Comparison of ENCODE assay signal across 8 cellular contexts in the genomic region with DNA sequence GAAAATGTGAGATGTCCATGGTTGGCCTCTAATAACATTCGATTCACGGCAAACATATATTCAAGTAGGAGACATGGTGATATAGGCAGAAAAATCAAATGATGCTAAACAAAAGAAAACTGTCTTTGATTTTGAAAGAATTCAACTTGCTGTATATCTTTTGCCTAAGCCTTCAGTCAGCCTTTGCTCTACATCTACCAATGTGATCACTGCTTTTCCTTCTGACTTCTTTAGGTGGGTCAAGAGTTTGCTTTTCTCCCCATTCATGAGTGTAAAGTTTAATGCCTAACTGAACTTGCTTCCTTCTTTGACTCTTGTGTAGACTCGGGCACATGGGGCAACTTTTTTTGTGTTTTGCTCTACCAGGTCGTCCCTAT. TPM values are rescaled to one million over a fixed set of nuclear protein-coding genes. Genes with fewer than 3 reads are reported as not detected.
A peak's percentile ranks its signal among the peaks of the same experiment; 100 is the strongest.
DNase-seq lines count a peak whose midpoint lies in the region; ATAC-seq and TF ChIP-seq lines count a peak whose summit lies in the region.

No MANE protein-coding gene starts in this region.

- CTCF ChIA-PET in activated CD8-positive, alpha-beta memory T cell treated with anti-CD3 and anti-CD28 coated beads, Interleukin-2, amount 10 ng/mL, durations not matched to agents 7 days and 5 days (lab: Charles Lee): interaction anchor here (0.6 to 3.7 kb wide), 27 partner anchors 8 to 526 kb away, joined by 3 to 15 read pairs (median 5); a partner anchor contains a TSS

- peaks cover 14% of the 10 kb centered on the region for H3K4me1 Mint-ChIP-seq in activated CD8-positive, alpha-beta memory T cell treated with anti-CD3 and anti-CD28 coated beads, Interleukin-2, amount 10 ng/mL, durations not matched to agents 7 days and 5 days

- in situ Hi-C loops in transverse colon (cut with MboI; ENCODE audit: low pct_ligation_motif_present in 1 of 4, low pct_unique_long_range_greater_than_20kb in 1 of 4, low sequenced_read_pairs in 3 of 4): no loop called here

- H3K4me1 ChIP-seq in RWPE2 (ENCODE audit: insufficient read depth, poor library complexity, severe bottlenecking) (peaks cover 14% of the 10 kb centered on the region), iPS-20b (ENCODE audit: insufficient read depth, low read length) (peaks cover 6% of the 10 kb centered on the region; the same call in 1 of the 2 replicates), transverse colon (peaks cover 15 to 26% (median 18%) of the 10 kb centered on the region in 4 donors)

- H3K27ac Mint-ChIP-seq in activated CD8-positive, alpha-beta memory T cell treated with anti-CD3 and anti-CD28 coated beads, Interleukin-2, amount 10 ng/mL, durations not matched to agents 7 days and 5 days: no peak overlapping the region

- TF ChIP-seq CTCF in RWPE2 (IDR thresholded peaks at IDR 0.05; ENCODE audit: poor library complexity, severe bottlenecking): no peak
- no peak for TF ChIP-seq CTCF in transverse colon (IDR thresholded peaks at IDR 0.05)

- no peaks in the 10 kb centered on the region for H3K9me3 Mint-ChIP-seq in activated CD8-positive, alpha-beta memory T cell treated with anti-CD3 and anti-CD28 coated beads, Interleukin-2, amount 10 ng/mL, durations not matched to agents 7 days and 5 days (ENCODE audit: low read depth)

- H3K4me3 ChIP-seq in RWPE2 (ENCODE audit: severe bottlenecking) (peak overlapping the region; percentile 81), iPS-20b (ENCODE audit: low read length) (peak overlapping the region; percentile 88; the same call in 1 of the 2 replicates), transverse colon (peak overlapping the region in 3 of 4 donors; percentile 60 to 97 (median 96))

- 50 to 67% methylated on average over 3 to 4 of the region's 4 CpGs for WGBS in transverse colon (ENCODE audit: low coverage in 1 of 2), 2 donors

- peaks cover 23% of the 10 kb centered on the region for H3K36me3 Mint-ChIP-seq in activated CD8-positive, alpha-beta memory T cell treated with anti-CD3 and anti-CD28 coated beads, Interleukin-2, amount 10 ng/mL, durations not matched to agents 7 days and 5 days

- no peaks in the 10 kb centered on the region for H3K27me3 ChIP-seq in RWPE2 (ENCODE audit: insufficient read depth, poor library complexity, severe bottlenecking)
- no peaks in the 10 kb centered on the region for H3K27me3 ChIP-seq in iPS-20b (ENCODE audit: insufficient read depth, low read length)
- H3K27me3 ChIP-seq in transverse colon: no peaks in the 10 kb centered on the region

- intact Hi-C loops in transverse colon (cut with DNase I; ENCODE audit: low total_unique reads): no loop called here

- ATAC-seq in activated CD8-positive, alpha-beta memory T cell treated with anti-CD3 and anti-CD28 coated beads, Interleukin-2, amount 10 ng/mL, durations not matched to agents 7 days and 5 days: peak; percentile 14
- ATAC-seq in RWPE2 (ENCODE audit: low read depth): peak; percentile 33; the same call in 2 of the 3 replicates
- no peak for ATAC-seq in GM18907 (IDR thresholded peaks at IDR 0.05; ENCODE audit: unreplicated experiment)

- H3K27ac ChIP-seq in RWPE2 (ENCODE audit: poor library complexity, severe bottlenecking) (peak overlapping the region; percentile 32), iPS-20b (ENCODE audit: low read length) (no peak overlapping the region), transverse colon (peak overlapping the region; percentile 71 to 86 (median 81))

- no peak overlapping the region for H3K4me3 Mint-ChIP-seq in activated CD8-positive, alpha-beta memory T cell treated with anti-CD3 and anti-CD28 coated beads, Interleukin-2, amount 10 ng/mL, durations not matched to agents 7 days and 5 days

- no peak for TF ChIP-seq EP300 in transverse colon (IDR thresholded peaks at IDR 0.05; ENCODE audit: low read depth)

- H3K9ac ChIP-seq in iPS-20b (ENCODE audit: low read depth, low read length): no peak overlapping the region; the same call in 1 of the 2 replicates

- no peak for TF ChIP-seq POLR2A in transverse colon (IDR thresholded peaks at IDR 0.05)

- H3K9me3 ChIP-seq in RWPE2 (ENCODE audit: severe bottlenecking): no peaks in the 10 kb centered on the region
- no peaks in the 10 kb centered on the region for H3K9me3 ChIP-seq in iPS-20b (ENCODE audit: insufficient read depth, low read depth, low read length)
- H3K9me3 ChIP-seq in transverse colon: no peaks in the 10 kb centered on the region

- DNase-seq in activated CD8-positive, alpha-beta memory T cell treated with anti-CD3 and anti-CD28 coated beads, Interleukin-2, amount 10 ng/mL, durations not matched to agents 7 days and 5 days: no peak
- DNase-seq in activated CD8-positive, alpha-beta memory T cell treated with anti-CD3 and anti-CD28 coated beads, Interleukin-2, amount 50 U/mL, for 48 hours: no peak
- no peak for DNase-seq in RWPE2 (ENCODE audit: low spot score)
- DNase-seq in transverse colon: no peak
- no peak for DNase-seq in mucosa of gallbladder (ENCODE audit: low spot score)
- DNase-seq in AG08395 (ENCODE audit: low spot score): no peak

- H3K27me3 Mint-ChIP-seq in activated CD8-positive, alpha-beta memory T cell treated with anti-CD3 and anti-CD28 coated beads, Interleukin-2, amount 10 ng/mL, durations not matched to agents 7 days and 5 days: no peaks in the 10 kb centered on the region

- H3K36me3 ChIP-seq in RWPE2 (ENCODE audit: low read depth) (peaks cover 29% of the 10 kb centered on the region), iPS-20b (ENCODE audit: insufficient read depth, low read depth, low read length) (peaks cover 30% of the 10 kb centered on the region), transverse colon (peaks cover 0 to 15% (median 7%) of the 10 kb centered on the region in 4 donors)

RNA-seq across cellular contexts. Expression of a gene that starts 0.4 kb away (rescaled TPM):
- 10 to 100 TPM; 49.2 to 53.6 TPM for total RNA-seq in activated CD8-positive, alpha-beta memory T cell treated with anti-CD3 and anti-CD28 coated beads, Interleukin-2, amount 10 ng/mL, durations not matched to agents 7 days and 5 days
- total RNA-seq in transverse colon: 10 to 100 TPM; 12.8 to 47.2 (median 21.7) TPM
- total RNA-seq in mucosa of gallbladder: 46.4 TPM

RNA-seq across cellular contexts. Expression of a gene that starts 5.7 kb away (rescaled TPM):
- total RNA-seq in activated CD8-positive, alpha-beta memory T cell treated with anti-CD3 and anti-CD28 coated beads, Interleukin-2, amount 10 ng/mL, durations not matched to agents 7 days and 5 days: 100 to 1,000 TPM; 268 to 300 TPM
- 100 to 1,000 TPM in 3 of 4 donors, 10 to 100 TPM in 1; 70.3 to 265 (median 137) TPM for total RNA-seq in transverse colon
- total RNA-seq in mucosa of gallbladder: 140 TPM

RNA-seq across cellular contexts. Expression of a gene that starts 15.7 kb away (rescaled TPM):
- total RNA-seq in activated CD8-positive, alpha-beta memory T cell treated with anti-CD3 and anti-CD28 coated beads, Interleukin-2, amount 10 ng/mL, durations not matched to agents 7 days and 5 days: 100 to 1,000 TPM in 1 of 2 experiments, 10 to 100 TPM in 1; 42.9 to 120 TPM
- total RNA-seq in transverse colon (10 to 100 TPM; 14.1 to 32.8 (median 24.1) TPM), mucosa of gallbladder (13.5 TPM)
